Comparison of ENCODE assay signal across 8 cellular contexts in the genomic region with DNA sequence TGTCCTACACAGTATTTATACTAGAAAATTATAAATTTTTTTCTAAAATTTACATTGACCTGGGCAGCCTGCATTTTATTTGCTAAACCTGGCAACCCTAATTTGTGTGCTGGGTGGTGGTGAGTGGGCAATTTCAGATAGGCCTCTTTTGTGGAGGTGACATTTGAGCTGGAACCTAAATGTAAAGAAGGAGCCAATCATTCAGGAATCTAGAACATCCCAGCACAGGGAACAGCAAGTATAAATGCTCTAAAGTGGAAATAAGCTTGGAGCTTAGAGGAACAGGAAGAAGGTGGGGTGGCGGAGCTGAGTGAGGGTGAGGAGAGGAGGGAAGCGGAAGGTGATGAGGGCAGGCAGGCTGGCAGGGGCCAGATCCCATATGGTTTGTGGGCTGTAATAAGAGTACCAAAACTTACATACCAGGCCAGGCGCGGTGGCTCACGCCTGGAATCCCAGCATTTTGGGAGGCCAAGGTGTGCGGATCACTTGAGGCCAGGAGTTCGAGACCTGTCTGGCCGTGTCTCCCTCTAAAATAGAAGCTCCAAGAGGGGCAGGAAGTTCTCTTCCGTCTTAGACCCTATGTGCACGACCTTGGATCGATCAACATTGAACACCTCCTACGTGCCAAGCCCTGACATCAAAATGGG. TPM values are rescaled to one million over a fixed set of nuclear protein-coding genes. Genes with fewer than 3 reads are reported as not detected.
DNase-seq lines count a peak whose midpoint lies in the region; ATAC-seq and TF ChIP-seq lines count a peak whose summit lies in the region.

No MANE protein-coding gene starts in this region.

- ATAC-seq in naive thymus-derived CD8-positive, alpha-beta T cell: no peak
- no peak for ATAC-seq in HG02970 (IDR thresholded peaks at IDR 0.05; ENCODE audit: low FRiP score, unreplicated experiment)

- peaks cover 28% of the 10 kb centered on the region for H3K4me1 Mint-ChIP-seq in CD14-positive monocyte
- peaks cover 12 to 38% (median 37%) of the 10 kb centered on the region in 4 donors for H3K4me1 Mint-ChIP-seq in naive thymus-derived CD8-positive, alpha-beta T cell

- H3K4me3 ChIP-seq in H7 (ENCODE audit: insufficient read depth, low read depth, low read length) (peak overlapping the region; percentile 100), epithelial cell of esophagus (ENCODE audit: low read length) (peak overlapping the region; percentile 92)

- intact Hi-C loops in CD14-positive monocyte (cut with micrococcal nuclease): no loop called here

- TF ChIP-seq CTCF in CD14-positive monocyte (IDR thresholded peaks at IDR 0.05) (no peak), epithelial cell of esophagus (IDR thresholded peaks at IDR 0.05; ENCODE audit: insufficient read depth, low read depth, low read length, missing control alignments) (no peak)

- peak overlapping the region; percentile 98 for H3K4me3 Mint-ChIP-seq in CD14-positive monocyte
- H3K4me3 Mint-ChIP-seq in naive thymus-derived CD8-positive, alpha-beta T cell: peak overlapping the region; percentile 97 to 100 (median 98)

- H3K9me3 Mint-ChIP-seq in CD14-positive monocyte: no peaks in the 10 kb centered on the region
- no peaks in the 10 kb centered on the region for H3K9me3 Mint-ChIP-seq in naive thymus-derived CD8-positive, alpha-beta T cell

- no peaks in the 10 kb centered on the region for H3K27me3 ChIP-seq in H7 (ENCODE audit: control insufficient read depth, insufficient read depth, low read length)

- peaks cover 0 to under 1% of the 10 kb centered on the region in 2 donors for H3K36me3 Mint-ChIP-seq in CD14-positive monocyte
- peaks cover 0 to 10% (median 4%) of the 10 kb centered on the region in 3 donors for H3K36me3 Mint-ChIP-seq in naive thymus-derived CD8-positive, alpha-beta T cell

- H3K27me3 Mint-ChIP-seq in CD14-positive monocyte (ENCODE audit: low read depth in 3 of 3): peaks cover 0 to 7% (median 0%) of the 10 kb centered on the region in 3 donors
- no peaks in the 10 kb centered on the region for H3K27me3 Mint-ChIP-seq in naive thymus-derived CD8-positive, alpha-beta T cell

- POLR2A ChIA-PET in naive thymus-derived CD8-positive, alpha-beta T cell (lab: Charles Lee): interaction anchor here (1.0 to 2.6 kb wide), 6 partner anchors 8 to 235 kb away, joined by 3 to 14 read pairs (median 5); a partner anchor contains a TSS
- POLR2A ChIA-PET in HEK293T (lab: Yijun Ruan, JAX): interaction anchor here (0.7 to 2.5 kb wide), 17 partner anchors 8 to 377 kb away, joined by 3 to 27 read pairs (median 4); no protein-coding TSS in a partner anchor

- H3K27ac Mint-ChIP-seq in CD14-positive monocyte: peak overlapping the region; percentile 98 to 100 (median 99)
- peak overlapping the region; percentile 93 to 99 (median 98) for H3K27ac Mint-ChIP-seq in naive thymus-derived CD8-positive, alpha-beta T cell

- no peaks in the 10 kb centered on the region; the same call in 1 of the 2 replicates for H3K36me3 ChIP-seq in H7 (replicated peaks; ENCODE audit: control insufficient read depth, insufficient read depth, low read length)

- peak; percentile 73 for DNase-seq in CD14-positive monocyte (ENCODE audit: low spot score)
- peak; percentile 28 for DNase-seq in H7
- DNase-seq in SW480 (ENCODE audit: low spot score): peak; percentile 22
- no peak for DNase-seq in epithelial cell of esophagus (ENCODE audit: low read depth)
- peak in 2 of 10 donors; percentile 6 to 16 for DNase-seq in naive thymus-derived CD8-positive, alpha-beta T cell
- no peak for DNase-seq in retina
- DNase-seq in HEK293T (ENCODE audit: extremely low spot score): no peak

- CTCF ChIA-PET in HEK293T (lab: Yijun Ruan, JAX): no interaction called here

TF ChIP-seq in HEK293T, 16 proteins besides CTCF, POLR2A, EP300 and RAD21:
- TF ChIP-seq LEF1 (IDR thresholded peaks at IDR 0.05; ENCODE audit: borderline replicate concordance) (no peak), HDGF (IDR thresholded peaks at IDR 0.05; ENCODE audit: borderline replicate concordance) (no peak), FOXM1 (IDR thresholded peaks at IDR 0.05; ENCODE audit: borderline replicate concordance) (no peak), NFRKB (IDR thresholded peaks at IDR 0.05) (no peak), ELF4 (IDR thresholded peaks at IDR 0.05) (no peak), ZNF384 (IDR thresholded peaks at IDR 0.05) (no peak), TARDBP (IDR thresholded peaks at IDR 0.05) (no peak), CTBP1 (IDR thresholded peaks at IDR 0.05; ENCODE audit: borderline replicate concordance) (no peak), FOXA1 (IDR thresholded peaks at IDR 0.05) (no peak), SUZ12 (IDR thresholded peaks at IDR 0.05) (no peak)
- TF ChIP-seq, protein P1, sequence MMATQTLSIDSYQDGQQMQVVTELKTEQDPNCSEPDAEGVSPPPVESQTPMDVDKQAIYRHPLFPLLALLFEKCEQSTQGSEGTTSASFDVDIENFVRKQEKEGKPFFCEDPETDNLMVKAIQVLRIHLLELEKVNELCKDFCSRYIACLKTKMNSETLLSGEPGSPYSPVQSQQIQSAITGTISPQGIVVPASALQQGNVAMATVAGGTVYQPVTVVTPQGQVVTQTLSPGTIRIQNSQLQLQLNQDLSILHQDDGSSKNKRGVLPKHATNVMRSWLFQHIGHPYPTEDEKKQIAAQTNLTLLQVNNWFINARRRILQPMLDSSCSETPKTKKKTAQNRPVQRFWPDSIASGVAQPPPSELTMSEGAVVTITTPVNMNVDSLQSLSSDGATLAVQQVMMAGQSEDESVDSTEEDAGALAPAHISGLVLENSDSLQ (IDR thresholded peaks at IDR 0.05): no peak
TF ChIP-seq in HEK293T: peak in this region for 0.

RNA-seq across cellular contexts. Expression of a gene that starts 0.5 kb away (rescaled TPM):
- 10 to 100 TPM; 19.4 to 22.0 TPM for polyA plus RNA-seq in CD14-positive monocyte
- 214 and 248 TPM in 2 replicates for total RNA-seq in H7 (2014; rRNA removed; shearing (Covaris generic))
- total RNA-seq in naive thymus-derived CD8-positive, alpha-beta T cell: 10 to 100 TPM; 42.6 TPM
- polyA plus RNA-seq in naive thymus-derived CD8-positive, alpha-beta T cell: 10 to 100 TPM; 22.8 to 30.0 (median 23.8) TPM

Comparison
In these comparisons a context has a peak if more than half of its experiments do, and no peak if none do; other contexts are left out.
1. DNase-seq: peak in CD14-positive monocyte (single experiment), H7 (single experiment) and SW480 (single experiment); none in epithelial cell of esophagus (single experiment), retina (single experiment) and HEK293T (single experiment).